ENCODE assay signal across 1 cellular context in the genomic region with DNA sequence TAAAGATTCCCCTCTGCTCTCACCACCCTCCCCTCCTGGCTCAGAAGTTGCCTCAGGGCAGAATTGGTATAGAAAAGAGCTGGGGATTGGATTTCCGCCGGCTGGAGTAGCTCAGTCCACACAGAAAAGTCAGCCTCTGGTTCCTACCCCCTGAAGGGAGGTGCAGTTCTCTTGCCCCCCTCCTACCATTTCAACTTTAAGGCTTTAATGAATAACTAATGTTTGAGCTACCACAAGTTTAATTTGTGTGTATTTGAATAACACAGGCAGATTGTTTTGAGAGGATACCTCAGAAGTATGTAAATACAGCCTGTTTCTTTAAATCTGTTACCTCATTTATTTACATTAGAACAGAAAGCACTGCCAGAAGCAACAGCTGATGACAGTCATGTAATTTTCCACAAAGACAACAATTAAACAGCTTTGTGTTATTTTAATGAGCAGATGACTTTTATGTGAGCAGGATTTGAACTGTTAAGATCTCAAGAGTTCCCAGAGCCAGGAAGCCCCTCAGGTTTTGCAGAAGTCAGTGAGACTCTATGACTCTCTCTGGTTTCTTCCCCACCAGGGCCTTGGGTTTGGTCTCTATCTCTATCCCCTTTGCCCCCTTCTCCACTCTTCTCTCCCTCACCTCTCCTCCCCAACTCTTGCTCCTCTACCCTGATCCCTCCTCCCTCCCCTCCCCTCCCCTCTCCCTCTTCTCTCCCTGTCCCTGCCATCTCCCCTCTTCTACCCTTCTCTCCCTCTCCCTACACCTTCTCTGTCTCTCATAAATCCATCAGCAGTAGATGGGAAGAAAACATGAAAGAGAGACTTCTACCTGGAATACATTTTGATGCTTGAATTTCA.
TF ChIP-seq lines count a peak whose summit lies in the region.

No MANE protein-coding gene starts in this region.

TF ChIP-seq in liver, 16 proteins besides CTCF, POLR2A, EP300 and RAD21 (continued from another document):
- TF ChIP-seq REST (IDR thresholded peaks at IDR 0.05) (peak; percentile 31), SP1 (IDR thresholded peaks at IDR 0.05) (peak; percentile 58), TAF1 (conservative IDR thresholded peaks at IDR 0.05) (peak; percentile 34), EGR1 (IDR thresholded peaks at IDR 0.05; ENCODE audit: low read depth in 2 of 2) (no peak)
